In the genomic region with DNA sequence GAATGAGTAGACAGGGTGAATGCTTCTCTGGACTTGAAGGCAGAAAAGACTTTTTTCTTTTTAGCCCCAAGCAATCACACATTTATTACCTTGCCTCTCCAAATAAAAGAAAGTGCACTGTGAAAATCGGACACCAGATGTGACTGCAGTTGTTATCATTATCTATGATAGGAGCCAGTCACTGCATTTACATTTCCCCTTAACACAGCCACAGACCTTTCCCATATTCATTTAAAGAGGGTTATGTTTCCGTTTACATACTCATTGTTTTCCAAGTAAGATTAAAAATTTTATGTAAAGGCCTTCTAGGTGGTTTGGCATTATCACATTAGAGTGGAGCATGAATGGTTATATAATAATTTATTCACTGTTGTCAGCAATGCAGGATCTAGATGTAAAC, we compare ENCODE assay signal across 21 cellular contexts.
"Had no signal": no experiment of that assay in that cellular context is flagged by ENCODE, and none has a peak within 500 bp of the region (broad histone marks: within the 10 kb centered on the region; RNA-seq: fewer than 3 reads in every experiment).

No MANE protein-coding gene starts in this region.

- H3K4me1 ChIP-seq: esophagus muscularis mucosa, gastroesophageal sphincter, psoas muscle, right lobe of liver, spleen, testis, tibial nerve had no signal

- H3K36me3 ChIP-seq: esophagus muscularis mucosa, gastroesophageal sphincter, neutrophil, right lobe of liver, spleen, tibial nerve had no signal

- H3K27me3 ChIP-seq: neutrophil, right lobe of liver, spleen, testis, tibial nerve had no signal

- H3K27ac ChIP-seq: epithelial cell of prostate, esophagus muscularis mucosa, gastroesophageal sphincter, neutrophil, psoas muscle, right lobe of liver, spleen, testis, tibial nerve had no signal

- H3K9me3 Mint-ChIP-seq: stimulated activated naive B cell treated with anti-CD40 and anti-IgM and Interleukin-4, amounts not matched to agents 10 μg/mL and 1 μg/mL and 100 μg/mL, for 72 hours had no signal

- H3K4me1 Mint-ChIP-seq: naive thymus-derived CD8-positive, alpha-beta T cell; stimulated activated naive B cell treated with anti-CD40 and anti-IgM and Interleukin-4, amounts not matched to agents 10 μg/mL and 1 μg/mL and 100 μg/mL, for 72 hours; stimulated activated naive CD8-positive, alpha-beta T cell treated with anti-CD3 and anti-CD28 coated beads, Interleukin-15, amount 100 ng/mL, for 72 hours had no signal

- ATAC-seq: effector memory CD8-positive, alpha-beta T cell; gastroesophageal sphincter; left colon; left ventricle myocardium superior; mucosa of descending colon; naive thymus-derived CD8-positive, alpha-beta T cell; psoas muscle; right lobe of liver; stimulated activated naive B cell treated with anti-CD40 and anti-IgM and Interleukin-4, amounts not matched to agents 10 μg/mL and 1 μg/mL and 100 μg/mL, for 72 hours; stimulated activated naive CD8-positive, alpha-beta T cell treated with anti-CD3 and anti-CD28 coated beads, Interleukin-15, amount 100 ng/mL, for 72 hours had no signal

- H3K27me3 Mint-ChIP-seq: effector memory CD8-positive, alpha-beta T cell had no signal

- H3K9me3 ChIP-seq: esophagus muscularis mucosa, gastroesophageal sphincter, mucosa of descending colon, neutrophil, psoas muscle, right lobe of liver, spleen, testis, tibial nerve had no signal

- H3K4me3 Mint-ChIP-seq: effector memory CD8-positive, alpha-beta T cell; naive thymus-derived CD8-positive, alpha-beta T cell; stimulated activated naive B cell treated with anti-CD40 and anti-IgM and Interleukin-4, amounts not matched to agents 10 μg/mL and 1 μg/mL and 100 μg/mL, for 72 hours; stimulated activated naive CD8-positive, alpha-beta T cell treated with anti-CD3 and anti-CD28 coated beads, Interleukin-15, amount 100 ng/mL, for 72 hours had no signal

- H3K36me3 Mint-ChIP-seq: naive thymus-derived CD8-positive, alpha-beta T cell; stimulated activated naive B cell treated with anti-CD40 and anti-IgM and Interleukin-4, amounts not matched to agents 10 μg/mL and 1 μg/mL and 100 μg/mL, for 72 hours had no signal

- H3K4me3 ChIP-seq: esophagus muscularis mucosa, gastroesophageal sphincter, lung, mucosa of descending colon, psoas muscle, right lobe of liver, spleen, testis, tibial nerve had no signal

- H3K27ac Mint-ChIP-seq: effector memory CD8-positive, alpha-beta T cell; naive thymus-derived CD8-positive, alpha-beta T cell; stimulated activated naive B cell treated with anti-CD40 and anti-IgM and Interleukin-4, amounts not matched to agents 10 μg/mL and 1 μg/mL and 100 μg/mL, for 72 hours; stimulated activated naive CD8-positive, alpha-beta T cell treated with anti-CD3 and anti-CD28 coated beads, Interleukin-15, amount 100 ng/mL, for 72 hours had no signal

- DNase-seq: effector memory CD8-positive, alpha-beta T cell; left colon; left ventricle myocardium superior; mucosa of descending colon; naive thymus-derived CD8-positive, alpha-beta T cell; psoas muscle; retina; right lobe of liver; spleen; stimulated activated CD4-positive, alpha-beta T cell treated with anti-CD3 and anti-CD28 coated beads, Interleukin-15, amount 100 ng/mL, for 24 hours; stimulated activated CD4-positive, alpha-beta T cell treated with anti-CD3 and anti-CD28 coated beads, Interleukin-2, amount 100 ng/mL, for 24 hours; stimulated activated CD4-positive, alpha-beta T cell treated with anti-CD3 and anti-CD28 coated beads, Interleukin-4, amount 100 ng/mL, for 4 hours; stimulated activated naive B cell treated with anti-CD40 and anti-IgM and Interleukin-4, amounts not matched to agents 10 μg/mL and 1 μg/mL and 100 μg/mL, for 72 hours; stimulated activated naive CD8-positive, alpha-beta T cell treated with anti-CD3 and anti-CD28 coated beads, Interleukin-15, amount 100 ng/mL, for 72 hours; testis had no signal
